In genomic region chr4:119581480-119581879, GRCh38 we compare ENCODE assay signal across 27 cellular contexts. TPM values are rescaled to one million over a fixed set of nuclear protein-coding genes. Genes with fewer than 3 reads are reported as not detected.
"Had no signal": no experiment of that assay in that cellular context is flagged by ENCODE, and none has a peak within 500 bp of the region (broad histone marks: within the 10 kb centered on the region; RNA-seq: fewer than 3 reads in every experiment).

No MANE protein-coding gene starts in this region.

- H3K27ac ChIP-seq: adrenal gland, foreskin keratinocyte had no signal

- DNase-seq: activated CD4-positive, alpha-beta memory T cell treated with anti-CD3 and anti-CD28 coated beads for 36 hours; activated CD4-positive, alpha-beta T cell treated with anti-CD3 and anti-CD28 coated beads for 36 hours; activated CD4-positive, alpha-beta T cell treated with anti-CD3 and anti-CD28 coated beads, Interleukin-2, amount 10 ng/mL, durations not matched to agents 24 days and 14 days; activated CD4-positive, CD25-positive, alpha-beta regulatory T cell; activated CD4-positive, CD25-positive, alpha-beta regulatory T cell treated with anti-CD3 and anti-CD28 coated beads, Interleukin-2, amount 50 U/mL, for 72 hours; activated CD8-positive, alpha-beta memory T cell treated with anti-CD3 and anti-CD28 coated beads, Interleukin-2, amount 10 ng/mL, durations not matched to agents 7 days and 5 days; activated CD8-positive, alpha-beta memory T cell treated with anti-CD3 and anti-CD28 coated beads, Interleukin-2, amount 50 U/mL, for 4 hours; activated CD8-positive, alpha-beta T cell treated with anti-CD3 and anti-CD28 coated beads, Interleukin-2, amount 10 ng/mL, durations not matched to agents 7 days and 5 days; activated effector memory CD4-positive, alpha-beta T cell treated with anti-CD3 and anti-CD28 coated beads, Interleukin-2, amount 50 U/mL, for 16 hours; activated naive CD4-positive, alpha-beta T cell treated with anti-CD3 and anti-CD28 coated beads for 36 hours; activated naive CD8-positive, alpha-beta T cell treated with anti-CD3 and anti-CD28 coated beads for 36 hours; activated naive CD8-positive, alpha-beta T cell treated with anti-CD3 and anti-CD28 coated beads, Interleukin-2, amount 50 U/mL, for 24 hours; activated T-cell treated with anti-CD3 and anti-CD28 coated beads, Interleukin-2, amount 50 U/mL, for 1 hour; activated T-cell treated with anti-CD3 and anti-CD28 coated beads, Interleukin-2, amount 50 U/mL, for 48 hours; adrenal gland; amygdala; aorta; body of pancreas; caudate nucleus; cortex of kidney; dermis blood vessel endothelial cell; effector CD4-positive, alpha-beta T cell; effector memory CD8-positive, alpha-beta T cell; erythroblast; foreskin keratinocyte; head of caudate nucleus; T-helper 2 cell had no signal

- H3K9me3 ChIP-seq: adrenal gland, body of pancreas had no signal

- H3K4me1 ChIP-seq: adrenal gland, foreskin keratinocyte had no signal

- H3K27me3 ChIP-seq: adrenal gland, body of pancreas, foreskin keratinocyte had no signal

- H3K4me3 ChIP-seq: adrenal gland, body of pancreas had no signal

- ATAC-seq: activated CD4-positive, alpha-beta T cell treated with anti-CD3 and anti-CD28 coated beads for 36 hours; activated CD8-positive, alpha-beta memory T cell treated with anti-CD3 and anti-CD28 coated beads, Interleukin-2, amount 10 ng/mL, durations not matched to agents 7 days and 5 days; activated CD8-positive, alpha-beta T cell treated with anti-CD3 and anti-CD28 coated beads, Interleukin-2, amount 10 ng/mL, durations not matched to agents 7 days and 5 days; activated naive CD8-positive, alpha-beta T cell treated with anti-CD3 and anti-CD28 coated beads, Interleukin-2, amount 50 U/mL, for 24 hours; effector memory CD8-positive, alpha-beta T cell; foreskin keratinocyte had no signal

- H3K36me3 ChIP-seq: adrenal gland had no signal

RNA-seq across cellular contexts. Expression of gene PDE5A, which starts 47.1 kb away (rescaled TPM):
- total RNA-seq: activated CD4-positive, alpha-beta T cell treated with anti-CD3 and anti-CD28 coated beads, Interleukin-2, amount 10 ng/mL, durations not matched to agents 24 days and 14 days; activated naive CD8-positive, alpha-beta T cell treated with anti-CD3 and anti-CD28 coated beads for 36 hours had no signal
